2 cellular contexts compared by ENCODE assay signal in the genomic region with DNA sequence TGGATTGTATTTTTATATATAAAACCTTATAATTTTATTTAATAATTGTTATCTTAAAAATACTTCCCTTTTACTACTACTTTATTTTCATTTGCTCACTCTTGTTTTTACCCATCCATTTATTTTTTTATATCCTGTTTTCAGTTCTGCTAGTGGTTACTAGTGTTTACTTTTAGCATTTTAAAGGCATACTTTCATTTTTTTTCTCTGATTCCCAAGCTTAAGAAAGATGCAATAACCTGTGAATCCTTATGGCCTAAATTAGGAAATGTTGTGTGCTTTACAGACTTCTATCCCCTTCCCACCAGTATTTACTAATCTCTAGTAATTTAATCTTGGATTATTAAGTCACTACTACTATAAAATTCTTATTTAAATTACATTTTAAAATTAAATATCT.
A peak's percentile ranks its signal among the peaks of the same experiment; 100 is the strongest.
TF ChIP-seq lines count a peak whose summit lies in the region.

No MANE protein-coding gene starts in this region.

TF ChIP-seq in IMR-90, 13 proteins besides CTCF, POLR2A, EP300 and RAD21:
- TF ChIP-seq, protein P1, sequence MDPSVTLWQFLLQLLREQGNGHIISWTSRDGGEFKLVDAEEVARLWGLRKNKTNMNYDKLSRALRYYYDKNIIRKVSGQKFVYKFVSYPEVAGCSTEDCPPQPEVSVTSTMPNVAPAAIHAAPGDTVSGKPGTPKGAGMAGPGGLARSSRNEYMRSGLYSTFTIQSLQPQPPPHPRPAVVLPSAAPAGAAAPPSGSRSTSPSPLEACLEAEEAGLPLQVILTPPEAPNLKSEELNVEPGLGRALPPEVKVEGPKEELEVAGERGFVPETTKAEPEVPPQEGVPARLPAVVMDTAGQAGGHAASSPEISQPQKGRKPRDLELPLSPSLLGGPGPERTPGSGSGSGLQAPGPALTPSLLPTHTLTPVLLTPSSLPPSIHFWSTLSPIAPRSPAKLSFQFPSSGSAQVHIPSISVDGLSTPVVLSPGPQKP (IDR thresholded peaks at IDR 0.05; ENCODE audit: borderline replicate concordance, low read depth, low read length): no peak
- TF ChIP-seq CEBPB (IDR thresholded peaks at IDR 0.05; ENCODE audit: low read depth, low read length) (0 out of 2 replicates have a peak, but pooled peaks have one; percentile 8), SMC3 (IDR thresholded peaks at IDR 0.05; ENCODE audit: low read depth, low read length) (no peak), CHD1 (IDR thresholded peaks at IDR 0.05; ENCODE audit: low read depth, low read length) (no peak)

TF ChIP-seq in GM12878, 131 proteins besides CTCF, POLR2A, EP300 and RAD21 (continued from another document):
- TF ChIP-seq, protein P2, sequence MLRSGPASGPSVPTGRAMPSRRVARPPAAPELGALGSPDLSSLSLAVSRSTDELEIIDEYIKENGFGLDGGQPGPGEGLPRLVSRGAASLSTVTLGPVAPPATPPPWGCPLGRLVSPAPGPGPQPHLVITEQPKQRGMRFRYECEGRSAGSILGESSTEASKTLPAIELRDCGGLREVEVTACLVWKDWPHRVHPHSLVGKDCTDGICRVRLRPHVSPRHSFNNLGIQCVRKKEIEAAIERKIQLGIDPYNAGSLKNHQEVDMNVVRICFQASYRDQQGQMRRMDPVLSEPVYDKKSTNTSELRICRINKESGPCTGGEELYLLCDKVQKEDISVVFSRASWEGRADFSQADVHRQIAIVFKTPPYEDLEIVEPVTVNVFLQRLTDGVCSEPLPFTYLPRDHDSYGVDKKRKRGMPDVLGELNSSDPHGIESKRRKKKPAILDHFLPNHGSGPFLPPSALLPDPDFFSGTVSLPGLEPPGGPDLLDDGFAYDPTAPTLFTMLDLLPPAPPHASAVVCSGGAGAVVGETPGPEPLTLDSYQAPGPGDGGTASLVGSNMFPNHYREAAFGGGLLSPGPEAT (IDR thresholded peaks at IDR 0.05; ENCODE audit: low read depth): no peak
- TF ChIP-seq NFXL1 (IDR thresholded peaks at IDR 0.05; ENCODE audit: borderline replicate concordance): no peak
- TF ChIP-seq, protein P3, sequence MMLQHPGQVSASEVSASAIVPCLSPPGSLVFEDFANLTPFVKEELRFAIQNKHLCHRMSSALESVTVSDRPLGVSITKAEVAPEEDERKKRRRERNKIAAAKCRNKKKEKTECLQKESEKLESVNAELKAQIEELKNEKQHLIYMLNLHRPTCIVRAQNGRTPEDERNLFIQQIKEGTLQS (IDR thresholded peaks at IDR 0.05; ENCODE audit: borderline replicate concordance, extremely low read depth, low read depth, low read length): no peak
- no peak for TF ChIP-seq SMARCA5 (IDR thresholded peaks at IDR 0.05)
- TF ChIP-seq POU2F2 (IDR thresholded peaks at IDR 0.05; ENCODE audit: borderline replicate concordance, low read depth, low read length): no peak
- TF ChIP-seq MTA3 (IDR thresholded peaks at IDR 0.05; ENCODE audit: borderline replicate concordance, low read length): no peak
- TF ChIP-seq FOS (IDR thresholded peaks at IDR 0.05; ENCODE audit: borderline replicate concordance, extremely low read depth, insufficient read length): no peak
- no peak for TF ChIP-seq SUZ12 (IDR thresholded peaks at IDR 0.05; ENCODE audit: unreplicated experiment)
